Comparison of ENCODE assay signal across 1 cellular context in genomic region chr14:103910262-103910935, GRCh38.
TF ChIP-seq lines count a peak whose summit lies in the region.

No MANE protein-coding gene starts in this region.

TF ChIP-seq in GM12878, 131 proteins besides CTCF, POLR2A, EP300 and RAD21 (continued from another document):
- TF ChIP-seq MAX (IDR thresholded peaks at IDR 0.05; ENCODE audit: low read depth, low read length) = no peak
- TF ChIP-seq MEF2B (IDR thresholded peaks at IDR 0.05; ENCODE audit: partially characterized antibody, poor library complexity, severe bottlenecking) = peak; percentile 64
- no peak for TF ChIP-seq CUX1 (IDR thresholded peaks at IDR 0.05; ENCODE audit: insufficient replicate concordance, low read depth, low read length)
- TF ChIP-seq HCFC1 (IDR thresholded peaks at IDR 0.05; ENCODE audit: low read length) = no peak
- TF ChIP-seq EZH2 (IDR thresholded peaks at IDR 0.05; ENCODE audit: borderline replicate concordance, control insufficient read depth, low read depth, low read length) = no peak
- TF ChIP-seq IKZF1 (conservative IDR thresholded peaks at IDR 0.05) = 0 out of 2 replicates have a peak, but pooled peaks have one; percentile 20
- TF ChIP-seq JUND (IDR thresholded peaks at IDR 0.05; ENCODE audit: low read depth, low read length) = no peak
- no peak for TF ChIP-seq CHD4 (IDR thresholded peaks at IDR 0.05)
- no peak for TF ChIP-seq YY1 (IDR thresholded peaks at IDR 0.05; ENCODE audit: low read depth, low read length)
- TF ChIP-seq CHD1 (IDR thresholded peaks at IDR 0.05; ENCODE audit: low read depth, low read length) = no peak
- no peak for TF ChIP-seq KLF5 (IDR thresholded peaks at IDR 0.05; ENCODE audit: partially characterized antibody)
- TF ChIP-seq ZNF217 (IDR thresholded peaks at IDR 0.05) = no peak
- no peak for TF ChIP-seq ZNF622 (IDR thresholded peaks at IDR 0.05)
- no peak for TF ChIP-seq ZNF687 (IDR thresholded peaks at IDR 0.05)
- TF ChIP-seq CEBPZ (IDR thresholded peaks at IDR 0.05; ENCODE audit: low read depth, low read length) = no peak
- TF ChIP-seq TCF3 (IDR thresholded peaks at IDR 0.05; ENCODE audit: borderline replicate concordance, insufficient read depth, low read depth, low read length) = no peak
- TF ChIP-seq NFYA (IDR thresholded peaks at IDR 0.05; ENCODE audit: borderline replicate concordance, low read depth, low read length) = no peak
- peak in 1 of 2 experiments; percentile 58; a peak in 1 of 4 replicates for TF ChIP-seq BHLHE40 (IDR thresholded peaks at IDR 0.05; ENCODE audit: borderline replicate concordance in 1 of 2, low read depth in 2 of 2, low read length in 1 of 2)
- no peak for TF ChIP-seq ATF7 (IDR thresholded peaks at IDR 0.05; ENCODE audit: low read depth)
- TF ChIP-seq ZNF384 (IDR thresholded peaks at IDR 0.05; ENCODE audit: borderline replicate concordance, low read depth, low read length) = no peak
- TF ChIP-seq HDGF (IDR thresholded peaks at IDR 0.05) = no peak
- no peak for TF ChIP-seq DPF2 (IDR thresholded peaks at IDR 0.05)
- no peak for TF ChIP-seq ZBTB40 (IDR thresholded peaks at IDR 0.05; ENCODE audit: borderline replicate concordance)
- no peak for TF ChIP-seq ZBTB33 (IDR thresholded peaks at IDR 0.05)
- no peak for TF ChIP-seq GABPA (IDR thresholded peaks at IDR 0.05; ENCODE audit: low read depth)
- no peak for TF ChIP-seq CBX3 (IDR thresholded peaks at IDR 0.05; ENCODE audit: borderline replicate concordance, low read depth)
- no peak for TF ChIP-seq ZNF592 (IDR thresholded peaks at IDR 0.05)
- TF ChIP-seq TARDBP (IDR thresholded peaks at IDR 0.05; ENCODE audit: borderline replicate concordance) = no peak
